Comparison of ENCODE assay signal across 8 cellular contexts in the genomic region with DNA sequence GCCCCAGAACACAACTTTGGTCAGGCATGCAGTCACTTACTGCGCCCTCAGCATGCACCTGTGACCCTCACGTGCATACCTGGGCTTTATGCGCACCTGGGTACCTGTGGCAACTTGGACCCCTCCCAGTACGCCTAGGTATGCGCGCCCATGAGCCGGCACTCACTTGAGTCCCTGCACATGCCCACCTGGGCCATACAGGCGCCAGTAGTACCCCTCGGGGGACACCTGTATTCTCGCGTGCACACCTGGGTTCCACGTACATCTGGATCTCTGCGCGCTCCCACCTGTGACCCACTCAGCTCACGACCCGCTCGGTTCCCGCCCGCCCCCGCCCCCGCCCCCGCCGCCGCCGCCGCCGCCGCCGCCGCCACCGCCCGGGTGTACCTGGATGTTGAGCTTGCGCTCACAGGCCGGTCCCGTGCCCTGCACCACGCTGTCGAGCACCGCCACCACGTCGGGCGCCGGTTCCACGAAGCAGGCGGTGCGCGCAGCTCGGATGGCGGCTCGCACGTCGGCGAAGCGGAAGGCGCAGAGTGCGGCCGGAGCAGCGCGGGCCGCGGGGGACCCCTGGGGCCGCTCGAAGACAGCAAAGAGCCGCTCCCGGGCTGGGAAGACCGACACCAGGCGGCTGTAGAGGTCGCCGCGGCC. TPM values are rescaled to one million over a fixed set of nuclear protein-coding genes. Genes with fewer than 3 reads are reported as not detected.
DNase-seq lines count a peak whose midpoint lies in the region; ATAC-seq and TF ChIP-seq lines count a peak whose summit lies in the region.

No MANE protein-coding gene starts in this region.

- CTCF ChIA-PET in OCI-LY7 (lab: Charles Lee; ENCODE audit: unreplicated experiment), result no interaction called here

- peak overlapping the region in 3 of 4 donors; percentile 86 to 95 (median 91) for H3K4me3 Mint-ChIP-seq in CD4-positive, CD25-positive, alpha-beta regulatory T cell
- peak overlapping the region; percentile 97 for H3K4me3 Mint-ChIP-seq in osteocyte (ENCODE audit: unreplicated experiment)

- H2AFZ ChIP-seq in OCI-LY7 (ENCODE audit: low read length) (no peak overlapping the region), fibroblast of lung (ENCODE audit: low read length) (no peak overlapping the region)

- peaks cover 0 to 26% (median 5%) of the 10 kb centered on the region in 4 donors for H3K4me1 Mint-ChIP-seq in CD4-positive, CD25-positive, alpha-beta regulatory T cell
- peaks cover 73% of the 10 kb centered on the region for H3K4me1 Mint-ChIP-seq in osteocyte (ENCODE audit: unreplicated experiment)

- peak overlapping the region; percentile 34; the same call in 1 of the 2 replicates for H3K4me2 ChIP-seq in OCI-LY7 (ENCODE audit: low read length)
- peak overlapping the region; percentile 96 for H3K4me2 ChIP-seq in fibroblast of lung (ENCODE audit: extremely low read depth, insufficient read depth, low read length)

- POLR2A ChIA-PET in OCI-LY7 (lab: Charles Lee), result no interaction called here

- peaks cover 63% of the 10 kb centered on the region for H3K27me3 Mint-ChIP-seq in CD4-positive, CD25-positive, alpha-beta regulatory T cell
- H3K27me3 Mint-ChIP-seq in osteocyte (ENCODE audit: unreplicated experiment), result no peaks in the 10 kb centered on the region

- peak in 2 of 3 donors; percentile 10 to 15 for DNase-seq in CD4-positive, CD25-positive, alpha-beta regulatory T cell
- DNase-seq in OCI-LY7 (ENCODE audit: low spot score) (no peak), fibroblast of lung (ENCODE audit: low read depth in 2 of 2) (no peak), osteocyte (ENCODE audit: extremely low spot score, unreplicated experiment) (no peak), iPS-NIHi11 (ENCODE audit: low spot score) (no peak), medulla oblongata (ENCODE audit: extremely low spot score) (no peak)
- DNase-seq in stimulated activated CD4-positive, alpha-beta T cell treated with anti-CD3 and anti-CD28 coated beads, Interleukin-12 subunit alpha, Interleukin-12 subunit beta, amount 100 ng/mL, for 4 hours, result no peak

- H3K9ac ChIP-seq in fibroblast of lung (ENCODE audit: insufficient read depth, low read length), result peak overlapping the region; percentile 81

- H4K20me1 ChIP-seq in OCI-LY7 (ENCODE audit: insufficient read depth, low read length), result no peaks in the 10 kb centered on the region
- no peaks in the 10 kb centered on the region for H4K20me1 ChIP-seq in fibroblast of lung (ENCODE audit: control insufficient read depth, extremely low read depth, insufficient read depth, low read length)

- no peaks in the 10 kb centered on the region for H3K9me3 ChIP-seq in CD4-positive, CD25-positive, alpha-beta regulatory T cell (ENCODE audit: control insufficient read depth in 2 of 2, low read length in 2 of 2)
- H3K9me3 ChIP-seq in OCI-LY7 (ENCODE audit: low read length), result no peaks in the 10 kb centered on the region
- H3K9me3 ChIP-seq in fibroblast of lung (ENCODE audit: control insufficient read depth, insufficient read depth, low read depth, low read length), result no peaks in the 10 kb centered on the region

- no peaks in the 10 kb centered on the region for H3K9me2 ChIP-seq in OCI-LY7 (ENCODE audit: insufficient read depth, low read length)

- peak overlapping the region in 1 of 3 donors; percentile 91 for H3K27ac Mint-ChIP-seq in CD4-positive, CD25-positive, alpha-beta regulatory T cell
- peak overlapping the region; percentile 93 for H3K27ac Mint-ChIP-seq in osteocyte (ENCODE audit: unreplicated experiment)

- peak in 1 of 2 donors; percentile 9 for ATAC-seq in CD4-positive, CD25-positive, alpha-beta regulatory T cell (ENCODE audit: low read depth in 2 of 2)
- ATAC-seq in GM21528 (IDR thresholded peaks at IDR 0.05; ENCODE audit: low FRiP score, unreplicated experiment), result no peak

- no peak overlapping the region for H3K4me3 ChIP-seq in CD4-positive, CD25-positive, alpha-beta regulatory T cell (ENCODE audit: low read depth, low read length)
- peak overlapping the region; percentile 8 for H3K4me3 ChIP-seq in OCI-LY7 (ENCODE audit: low read depth, low read length, poor library complexity, severe bottlenecking)
- H3K4me3 ChIP-seq in fibroblast of lung (replicated peaks in 1 of 4; ENCODE audit: control extremely low read depth in 1 of 4, insufficient read depth in 1 of 4, low read depth in 3 of 4, low read length in 4 of 4), result peak overlapping the region; percentile 67 to 86 (median 78)

- peaks cover 16% of the 10 kb centered on the region for H3K4me1 ChIP-seq in CD4-positive, CD25-positive, alpha-beta regulatory T cell (ENCODE audit: control insufficient read depth, insufficient read depth, low read length, poor library complexity, severe bottlenecking)
- no peaks in the 10 kb centered on the region for H3K4me1 ChIP-seq in OCI-LY7 (ENCODE audit: insufficient read depth, low read length, poor library complexity, severe bottlenecking)
- peaks cover 33% of the 10 kb centered on the region for H3K4me1 ChIP-seq in fibroblast of lung (ENCODE audit: control insufficient read depth, extremely low read depth, insufficient read depth, low read length)

- intact Hi-C loops in OCI-LY7 (cut with micrococcal nuclease; ENCODE audit: unreplicated experiment), result no loop called here

- H3K9me3 Mint-ChIP-seq in CD4-positive, CD25-positive, alpha-beta regulatory T cell, result peaks cover 0 to 2% (median 0%) of the 10 kb centered on the region in 7 donors
- no peaks in the 10 kb centered on the region for H3K9me3 Mint-ChIP-seq in osteocyte (ENCODE audit: unreplicated experiment)

- peaks cover 10% of the 10 kb centered on the region for H3K27me3 ChIP-seq in CD4-positive, CD25-positive, alpha-beta regulatory T cell (ENCODE audit: control insufficient read depth, insufficient read depth, low read length)
- no peaks in the 10 kb centered on the region for H3K27me3 ChIP-seq in fibroblast of lung (ENCODE audit: control insufficient read depth, insufficient read depth, low read length)

- no peaks in the 10 kb centered on the region for H3K36me3 ChIP-seq in CD4-positive, CD25-positive, alpha-beta regulatory T cell (ENCODE audit: control insufficient read depth, insufficient read depth, low read length)
- H3K36me3 ChIP-seq in OCI-LY7 (ENCODE audit: insufficient read depth, low read length), result no peaks in the 10 kb centered on the region
- no peaks in the 10 kb centered on the region for H3K36me3 ChIP-seq in fibroblast of lung (ENCODE audit: control insufficient read depth, insufficient read depth, low read length)

- no peaks in the 10 kb centered on the region for H3K36me3 Mint-ChIP-seq in CD4-positive, CD25-positive, alpha-beta regulatory T cell
- H3K36me3 Mint-ChIP-seq in osteocyte (ENCODE audit: unreplicated experiment), result no peaks in the 10 kb centered on the region

- H3K27ac ChIP-seq in CD4-positive, CD25-positive, alpha-beta regulatory T cell (ENCODE audit: insufficient read depth, low read length, poor library complexity, severe bottlenecking), result no peak overlapping the region
- no peak overlapping the region for H3K27ac ChIP-seq in OCI-LY7 (ENCODE audit: low read depth, low read length, poor library complexity, severe bottlenecking)
- H3K27ac ChIP-seq in fibroblast of lung (ENCODE audit: insufficient read depth, low read length), result peak overlapping the region; percentile 64

- no TSS peak for BruUV-seq in OCI-LY7 (replicated peaks; lab: Mats Ljungman, UMichigan)

- H3K79me2 ChIP-seq in OCI-LY7 (ENCODE audit: insufficient read depth, low read depth, low read length) (no peaks in the 10 kb centered on the region), fibroblast of lung (ENCODE audit: control insufficient read depth, insufficient read depth, low read length) (peaks cover 62% of the 10 kb centered on the region)

- TF ChIP-seq CTCF in OCI-LY7 (conservative IDR thresholded peaks at IDR 0.05; ENCODE audit: low read length) (no peak), fibroblast of lung (conservative IDR thresholded peaks at IDR 0.05 in 1 of 2, IDR thresholded peaks at IDR 0.05 in 1 of 2; ENCODE audit: low read depth in 1 of 2, low read length in 2 of 2) (no peak), osteocyte (IDR thresholded peaks at IDR 0.05) (no peak)

RNA-seq across cellular contexts. Expression of gene PLXND1, which starts 1.4 kb away (rescaled TPM):
- total RNA-seq in CD4-positive, CD25-positive, alpha-beta regulatory T cell, result 11.3 TPM
- under 1 TPM in 3 of 4 donors, not detected in 1; 0.48 to 0.88 (median 0.79) TPM for polyA plus RNA-seq in CD4-positive, CD25-positive, alpha-beta regulatory T cell
- total RNA-seq in OCI-LY7 (2014; rRNA removed; shearing (Covaris generic)), result 6.0 and 6.8 TPM in 2 replicates
- total RNA-seq in OCI-LY7 (2022), result 4.7 and 5.3 TPM in 2 replicates
- total RNA-seq in fibroblast of lung, result 76.8 and 109 TPM in 2 replicates
- polyA plus RNA-seq in fibroblast of lung, result 41.0 and 89.6 TPM in 2 replicates
- polyA plus RNA-seq in fibroblast of lung (2012), result 70.9 and 230 TPM in 2 replicates
- 139 and 579 TPM in 2 replicates for polyA minus RNA-seq in fibroblast of lung (ENCODE audit: low replicate concordance)
- total RNA-seq in osteocyte, result 316 and 358 TPM in 2 replicates

Comparison
In these comparisons a context has a peak if more than half of its experiments do, and no peak if none do; other contexts are left out.
1. DNase-seq: peak in CD4-positive, CD25-positive, alpha-beta regulatory T cell (2 of 3); none in OCI-LY7 (single experiment), fibroblast of lung (0 of 2), osteocyte (single experiment), iPS-NIHi11 (single experiment), medulla oblongata (single experiment) and stimulated activated CD4-positive, alpha-beta T cell treated with anti-CD3 and anti-CD28 coated beads, Interleukin-12 subunit alpha, Interleukin-12 subunit beta, amount 100 ng/mL, for 4 hours (single experiment).